ENCODE assay signal across 31 cellular contexts in genomic region chr2:176364578-176364977, GRCh38.
"Had no signal": no experiment of that assay in that cellular context is flagged by ENCODE, and none has a peak within 500 bp of the region (broad histone marks: within the 10 kb centered on the region; RNA-seq: fewer than 3 reads in every experiment).

No MANE protein-coding gene starts in this region.

- H3K4me1 Mint-ChIP-seq: natural killer cell; nephron; neural progenitor cell; stimulated activated memory B cell treated with anti-CD40 and anti-IgM and Interleukin-4, amounts not matched to agents 10 μg/mL and 1 μg/mL and 100 μg/mL, for 72 hours; stimulated activated naive CD8-positive, alpha-beta T cell treated with anti-CD3 and anti-CD28 coated beads, Interleukin-15, amount 100 ng/mL, for 72 hours had no signal

- H3K9me3 ChIP-seq: ovary, psoas muscle, right lobe of liver, sigmoid colon, suprapubic skin, thyroid gland, tibial nerve, upper lobe of left lung, vagina had no signal

- H3K4me3 ChIP-seq: neural progenitor cell, ovary, psoas muscle, right lobe of liver, sigmoid colon, spleen, suprapubic skin, thoracic aorta, thyroid gland, tibial nerve, upper lobe of left lung, vagina had no signal

- H3K4me2 ChIP-seq: neural progenitor cell had no signal

- DNase-seq: natural killer cell; occipital lobe; ovary; posterior cingulate gyrus; psoas muscle; right cardiac atrium; right lobe of liver; sigmoid colon; small intestine; spleen; stimulated activated CD4-positive, alpha-beta T cell treated with anti-CD3 and anti-CD28 coated beads, Interleukin-12 subunit alpha, Interleukin-12 subunit beta, amount 100 ng/mL, for 4 hours; stimulated activated CD4-positive, alpha-beta T cell treated with anti-CD3 and anti-CD28 coated beads, Interleukin-1b, Interleukin-23, amount 100 ng/mL, for 48 hours; stimulated activated CD4-positive, alpha-beta T cell treated with anti-CD3 and anti-CD28 coated beads, Interleukin-4, amount 100 ng/mL, for 1 hour; stimulated activated CD4-positive, alpha-beta T cell treated with anti-CD3 and anti-CD28 coated beads, Interleukin-4, amount 100 ng/mL, for 4 hours; stimulated activated CD8-positive, alpha-beta memory T cell treated with anti-CD3 and anti-CD28 coated beads, Interleukin-4, amount 100 ng/mL, for 48 hours; stimulated activated naive CD4-positive, alpha-beta T cell; stimulated activated naive CD8-positive, alpha-beta T cell treated with anti-CD3 and anti-CD28 coated beads, Interleukin-15, amount 100 ng/mL, for 72 hours; stimulated activated naive CD8-positive, alpha-beta T cell treated with anti-CD3 and anti-CD28 coated beads, Interleukin-15, Interleukin-2, amounts not matched to agents 100 U/mL and 50 U/mL, for 24 hours; substantia nigra; thyroid gland; trophoblast cell; upper lobe of left lung had no signal

- H3K27ac Mint-ChIP-seq: natural killer cell; nephron; neural progenitor cell; progenitor cell of endocrine pancreas; stimulated activated memory B cell treated with anti-CD40 and anti-IgM and Interleukin-4, amounts not matched to agents 10 μg/mL and 1 μg/mL and 100 μg/mL, for 72 hours; stimulated activated naive CD8-positive, alpha-beta T cell treated with anti-CD3 and anti-CD28 coated beads, Interleukin-15, amount 100 ng/mL, for 72 hours had no signal

- H3K9me3 Mint-ChIP-seq: natural killer cell; neural progenitor cell; stimulated activated naive CD8-positive, alpha-beta T cell treated with anti-CD3 and anti-CD28 coated beads, Interleukin-15, amount 100 ng/mL, for 72 hours had no signal

- H3K9ac ChIP-seq: neural progenitor cell, parathyroid adenoma had no signal

- H3K4me3 Mint-ChIP-seq: natural killer cell; nephron; neural progenitor cell; stimulated activated memory B cell treated with anti-CD40 and anti-IgM and Interleukin-4, amounts not matched to agents 10 μg/mL and 1 μg/mL and 100 μg/mL, for 72 hours; stimulated activated naive CD8-positive, alpha-beta T cell treated with anti-CD3 and anti-CD28 coated beads, Interleukin-15, amount 100 ng/mL, for 72 hours had no signal

- H3K36me3 Mint-ChIP-seq: natural killer cell; stimulated activated memory B cell treated with anti-CD40 and anti-IgM and Interleukin-4, amounts not matched to agents 10 μg/mL and 1 μg/mL and 100 μg/mL, for 72 hours had no signal

- H3K36me3 ChIP-seq: neural progenitor cell, ovary, right lobe of liver, sigmoid colon, spleen, suprapubic skin, thoracic aorta, thyroid gland, tibial nerve, upper lobe of left lung, vagina had no signal

- H2AFZ ChIP-seq: neural progenitor cell, parathyroid adenoma had no signal

- H3K27ac ChIP-seq: neural progenitor cell, ovary, parathyroid adenoma, psoas muscle, right lobe of liver, sigmoid colon, spleen, suprapubic skin, thoracic aorta, thyroid gland, tibial nerve, upper lobe of left lung, vagina had no signal

- H3K79me2 ChIP-seq: parathyroid adenoma had no signal

- H3K27me3 ChIP-seq: neural progenitor cell, ovary, right lobe of liver, sigmoid colon, spleen, suprapubic skin, thyroid gland, tibial nerve, upper lobe of left lung, vagina had no signal

- H3K4me1 ChIP-seq: neural progenitor cell, parathyroid adenoma, psoas muscle, right lobe of liver, sigmoid colon, spleen, suprapubic skin, thyroid gland, tibial nerve, upper lobe of left lung, vagina had no signal

- H3K27me3 Mint-ChIP-seq: progenitor cell of endocrine pancreas had no signal
